19 cellular contexts compared by ENCODE assay signal in genomic region chr20:33739493-33739892, GRCh38. TPM values are rescaled to one million over a fixed set of nuclear protein-coding genes. Genes with fewer than 3 reads are reported as not detected.
DNase-seq lines count a peak whose midpoint lies in the region; ATAC-seq, FAIRE-seq and TF ChIP-seq lines count a peak whose summit lies in the region.
"Had no signal": no experiment of that assay in that cellular context is flagged by ENCODE, and none has a peak within 500 bp of the region (broad histone marks: within the 10 kb centered on the region; RNA-seq: fewer than 3 reads in every experiment).

No MANE protein-coding gene starts in this region.

- H3K27ac ChIP-seq in IMR-90 (ENCODE audit: insufficient read depth, low read length) = no peak overlapping the region
- no peak overlapping the region; the same call in 2 of the 3 replicates for H3K27ac ChIP-seq in K562 (ENCODE audit: extremely low read depth, low read depth, low read length)
- H3K27ac ChIP-seq in neural progenitor cell = no peak overlapping the region
- H3K27ac ChIP-seq: BLaER1, C4-2B had no signal

- H3K18ac ChIP-seq in IMR-90 (ENCODE audit: low read depth, low read length) = no peak overlapping the region

- H4K8ac ChIP-seq in IMR-90 (ENCODE audit: low read depth in 2 of 2, low read length in 2 of 2) = no peak overlapping the region

- H2BK120ac ChIP-seq in IMR-90 (ENCODE audit: low read depth, low read length) = no peak overlapping the region

- H3K4me1 ChIP-seq in IMR-90 (ENCODE audit: control insufficient read depth, insufficient read depth, low read length) = peaks cover 3% of the 10 kb centered on the region
- H3K4me1 ChIP-seq in K562 (replicated peaks in 1 of 2; ENCODE audit: control insufficient read depth in 2 of 2, insufficient read depth in 2 of 2, low read length in 2 of 2) = peaks cover 12 to 16% of the 10 kb centered on the region in 2 experiments; a peak in 4 of 5 replicates
- no peaks in the 10 kb centered on the region for H3K4me1 ChIP-seq in neural progenitor cell

- no peak for FAIRE-seq in K562 (lab: Jason Lieb, UNC)
- FAIRE-seq: D721Med, G401.6, GM12892 had no signal

- ATAC-seq in IMR-90 (ENCODE audit: low read depth) = no peak
- peak; percentile 24; the same call in 1 of the 3 replicates for ATAC-seq in K562
- ATAC-seq: CD8-positive, alpha-beta T cell had no signal

- H2AFZ ChIP-seq in IMR-90 (replicated peaks; ENCODE audit: low read length, poor library complexity) (peak overlapping the region; percentile 23), K562 (ENCODE audit: low read depth, low read length) (peak overlapping the region; percentile 83), neural progenitor cell (replicated peaks) (no peak overlapping the region)

- H3K36me3 Mint-ChIP-seq in neural progenitor cell = peaks cover 13% of the 10 kb centered on the region

- H3K79me2 ChIP-seq in K562 (ENCODE audit: control insufficient read depth, insufficient read depth, low read length) (no peaks in the 10 kb centered on the region), neural progenitor cell (ENCODE audit: low read depth) (no peaks in the 10 kb centered on the region)

- BruUV-seq in IMR-90 (replicated peaks; lab: Mats Ljungman, UMichigan) (no TSS peak), K562 (replicated peaks; lab: Mats Ljungman, UMichigan) (no TSS peak)

- no peak overlapping the region for H2AK9ac ChIP-seq in IMR-90 (replicated peaks; ENCODE audit: low read depth, low read length, poor library complexity)

- H3K9me3 ChIP-seq in IMR-90 (ENCODE audit: control insufficient read depth, insufficient read depth, low read length) = peaks cover 9% of the 10 kb centered on the region
- H3K9me3 ChIP-seq in K562 (replicated peaks; ENCODE audit: control insufficient read depth, insufficient read depth, low read depth, low read length) = peaks cover 6% of the 10 kb centered on the region
- H3K9me3 ChIP-seq in neural progenitor cell (ENCODE audit: low read depth) = peaks cover 7% of the 10 kb centered on the region

- H2BK15ac ChIP-seq in IMR-90 (ENCODE audit: low read depth, low read length) = no peak overlapping the region

- no peak overlapping the region for H2BK20ac ChIP-seq in IMR-90 (ENCODE audit: low read depth, low read length)

- 0 out of 2 replicates have a peak overlapping the region, but pooled peaks have one; percentile 15 for H3K14ac ChIP-seq in IMR-90 (replicated peaks; ENCODE audit: low read depth, low read length)

- intact Hi-C loops in IMR-90 (cut with micrococcal nuclease) = no loop called here
- intact Hi-C loops in K562 (cut with micrococcal nuclease) = no loop called here

- no peak overlapping the region; the same call in 1 of the 2 replicates for H2AK5ac ChIP-seq in IMR-90 (ENCODE audit: low read depth, low read length)

- TF ChIP-seq CTCF in IMR-90 (conservative IDR thresholded peaks at IDR 0.05; ENCODE audit: low read depth, low read length) (no peak), K562 (IDR thresholded peaks at IDR 0.05 in 2 of 3, conservative IDR thresholded peaks at IDR 0.05 in 1 of 3; ENCODE audit: insufficient read depth in 2 of 3, low read depth in 1 of 3, low read length in 3 of 3) (no peak), neural progenitor cell (IDR thresholded peaks at IDR 0.05) (no peak)

- peaks cover 6% of the 10 kb centered on the region for H3K27me3 Mint-ChIP-seq in neural progenitor cell (ENCODE audit: insufficient read depth, low read depth)

- H3K4me3 ChIP-seq in IMR-90 (ENCODE audit: insufficient read depth, low read depth, low read length) (no peak overlapping the region), K562 (no peak overlapping the region), neural progenitor cell (no peak overlapping the region)
- H3K4me3 ChIP-seq: BLaER1 had no signal

- H4K20me1 ChIP-seq in IMR-90 (ENCODE audit: insufficient read depth, low read length) = no peaks in the 10 kb centered on the region
- H4K20me1 ChIP-seq in K562 (replicated peaks; ENCODE audit: control insufficient read depth, insufficient read depth, low read length) = no peaks in the 10 kb centered on the region
- H4K20me1 ChIP-seq in neural progenitor cell (ENCODE audit: low read depth) = no peaks in the 10 kb centered on the region
- H4K20me1 ChIP-seq: BLaER1 had no signal

- no peak overlapping the region for H4K5ac ChIP-seq in IMR-90 (ENCODE audit: low read depth, low read length)

- no peaks in the 10 kb centered on the region for H3K4me1 Mint-ChIP-seq in neural progenitor cell
- H3K4me1 Mint-ChIP-seq: CD4-positive, CD25-positive, alpha-beta regulatory T cell had no signal

- no peaks in the 10 kb centered on the region for H3F3A ChIP-seq in neural progenitor cell (ENCODE audit: low read depth)

- TF ChIP-seq RAD21 in IMR-90 (IDR thresholded peaks at IDR 0.05; ENCODE audit: low read length) (no peak), K562 (CRISPR knock-in tag; conservative IDR thresholded peaks at IDR 0.05 in 1 of 2, IDR thresholded peaks at IDR 0.05 in 1 of 2) (no peak)

- H3K36me3 ChIP-seq in IMR-90 (ENCODE audit: control insufficient read depth, insufficient read depth, low read length) (peaks cover 1% of the 10 kb centered on the region; the same call in 1 of the 2 replicates), K562 (ENCODE audit: control insufficient read depth, insufficient read depth, low read length) (no peaks in the 10 kb centered on the region), neural progenitor cell (no peaks in the 10 kb centered on the region)

- H3K4me2 ChIP-seq in IMR-90 (ENCODE audit: low read depth, low read length) = no peak overlapping the region
- peak overlapping the region; percentile 38 for H3K4me2 ChIP-seq in K562 (ENCODE audit: insufficient read depth, low read length)
- H3K4me2 ChIP-seq in neural progenitor cell = no peak overlapping the region
- H3K4me2 ChIP-seq: BLaER1 had no signal

- in situ Hi-C loops in IMR-90 (cut with MboI; ENCODE audit: low sequenced_read_pairs) = no loop called here
- in situ Hi-C loops in K562 (cut with MboI) = no loop called here

- dilution Hi-C loops in IMR-90 (cut with HindIII; ENCODE audit: low sequenced_read_pairs, unreplicated experiment) = no loop called here

- H3K4ac ChIP-seq in IMR-90 (ENCODE audit: low read depth, low read length) = no peak overlapping the region

- POLR2A ChIA-PET in IMR-90 (lab: Charles Lee; ENCODE audit: unreplicated experiment) (no interaction called here), K562 (lab: Yijun Ruan, JAX) (no interaction called here)

- H3K9me3 Mint-ChIP-seq in neural progenitor cell = peaks cover 22% of the 10 kb centered on the region

- CTCF ChIA-PET in IMR-90 (lab: Yijun Ruan, JAX) (no interaction called here), K562 (lab: Yijun Ruan, JAX; ENCODE audit: low intra/inter-chr PET ratio) (no interaction called here)

- H3K9me1 ChIP-seq in IMR-90 (ENCODE audit: insufficient read depth, low read length) = peaks cover 5% of the 10 kb centered on the region; the same call in 1 of the 2 replicates
- H3K9me1 ChIP-seq in K562 (ENCODE audit: control insufficient read depth, insufficient read depth, low read length) = no peaks in the 10 kb centered on the region

- no peak overlapping the region for H3K23ac ChIP-seq in IMR-90 (ENCODE audit: low read depth, low read length)

- TF ChIP-seq EP300 in K562 (IDR thresholded peaks at IDR 0.05; ENCODE audit: low read length) = no peak

- TF ChIP-seq POLR2A in IMR-90 (IDR thresholded peaks at IDR 0.05; ENCODE audit: low read depth, low read length) (no peak), K562 (conservative IDR thresholded peaks at IDR 0.05) (no peak)

- H3K27ac Mint-ChIP-seq in neural progenitor cell = peak overlapping the region; percentile 86
- H3K27ac Mint-ChIP-seq: CD4-positive, CD25-positive, alpha-beta regulatory T cell; CD8-positive, alpha-beta T cell had no signal

- H3K9ac ChIP-seq in IMR-90 (ENCODE audit: low read depth, low read length) (no peak overlapping the region), K562 (ENCODE audit: insufficient read depth in 1 of 2, low read depth in 2 of 2, low read length in 2 of 2) (no peak overlapping the region), neural progenitor cell (no peak overlapping the region)
- H3K9ac ChIP-seq: BLaER1 had no signal

- peaks cover 11 to 23% of the 10 kb centered on the region in 2 experiments for H3K79me1 ChIP-seq in IMR-90 (ENCODE audit: low read depth in 1 of 2, low read length in 2 of 2)

- H4K91ac ChIP-seq in IMR-90 (ENCODE audit: insufficient read depth, low read depth, low read length) = no peak overlapping the region

- H3K56ac ChIP-seq in IMR-90 (ENCODE audit: extremely low read depth, insufficient read depth, low read length) = no peak overlapping the region

- H3K27me3 ChIP-seq in IMR-90 (ENCODE audit: control insufficient read depth, insufficient read depth, low read length) = no peaks in the 10 kb centered on the region
- H3K27me3 ChIP-seq in K562 (ENCODE audit: control insufficient read depth in 2 of 2, insufficient read depth in 2 of 2, low read length in 2 of 2) = no peaks in the 10 kb centered on the region
- no peaks in the 10 kb centered on the region for H3K27me3 ChIP-seq in neural progenitor cell
- H3K27me3 ChIP-seq: BLaER1 had no signal

- H3K4me3 Mint-ChIP-seq in neural progenitor cell = peak overlapping the region; percentile 39
- H3K4me3 Mint-ChIP-seq: CD4-positive, CD25-positive, alpha-beta regulatory T cell; CD8-positive, alpha-beta T cell had no signal

- no peak overlapping the region for H2BK5ac ChIP-seq in IMR-90 (ENCODE audit: low read depth, low read length, poor library complexity, severe bottlenecking)

- 83% methylated on average over 1 of the region's 7 CpGs; no CpG with 5 or more reads in 1 of the 2 experiments for WGBS in IMR-90 (ENCODE audit: extremely low coverage in 2 of 2, insufficient read length in 1 of 2), 2 experiments
- 46% methylated on average over 7 of the region's 7 CpGs for WGBS in K562 (ENCODE audit: insufficient coverage, low coverage, missing lambda C conversion rate)

- DNase-seq in IMR-90 = no peak
- peak in 1 of 4 experiments; percentile 21 for DNase-seq in K562 (ENCODE audit: extremely low read depth in 1 of 4, low spot score in 3 of 4)
- no peak for DNase-seq in neural progenitor cell (ENCODE audit: low spot score)
- DNase-seq in DMS153 (lab: John Stamatoyannopoulos, UW) = no peak
- DNase-seq in DMS114 treated with DMSO at 0.1 percent for 48 hours (lab: John Stamatoyannopoulos, UW; ENCODE audit: unreplicated experiment) = no peak
- no peak for DNase-seq in T1000 (lab: John Stamatoyannopoulos, UW)
- DNase-seq: Caco-2; CD4-positive, CD25-positive, alpha-beta regulatory T cell; CD8-positive, alpha-beta T cell; DMS 273 treated with DMSO at 0.1 percent for 48 hours; DND-41; GOT3; H7; HCEC 1CT had no signal

RNA-seq across cellular contexts. Expression of gene ZNF341, which starts 7.7 kb away (rescaled TPM):
- total RNA-seq in IMR-90 (2012; rRNA removed) (1.1 TPM in 2 replicates), K562 (2014; rRNA removed) (1.6 and 2.6 TPM in 2 replicates), K562 (2014; rRNA removed; fragmentation: Illumina TruSeq; extraction: Trizol) (0.41 and 0.76 TPM in 2 replicates), K562 (2015; rRNA removed; fragmentation: Illumina TruSeq; extraction: Trizol) (1.0 TPM in 2 replicates), K562 (2021) (2.6 and 2.8 TPM in 2 replicates), neural progenitor cell (ENCODE audit: low replicate concordance) (0.82 and 2.5 TPM in 2 replicates)
- polyA plus RNA-seq in IMR-90 (2012; rRNA removed) (3.4 TPM in 2 replicates), K562 (2011; rRNA removed) (0.89 and 1.8 TPM in 2 replicates), K562 (2014; fragmentation: Illumina TruSeq; extraction: Trizol) (2.3 TPM in 2 replicates), K562 (2014; fragmentation: Nextera tagmentation; extraction: Ambion mirVana) (under 1 TPM; 0.08 to 0.10 TPM), K562 (2014; rRNA removed) (2.0 and 2.2 TPM in 2 replicates)
- 2.0 and 2.9 TPM in 2 replicates for polyA plus RNA-seq in IMR-90 (2012; cell fraction: cytosol; rRNA removed)
- polyA plus RNA-seq in IMR-90 (2012; cell fraction: nucleus; rRNA removed; ENCODE audit: low replicate concordance) = 7.7 and 17.8 TPM in 2 replicates
- total RNA-seq in K562 (2011; cell fraction: chromatin; rRNA removed; ENCODE audit: low replicate concordance) = 6.0 and 8.6 TPM in 2 replicates
- total RNA-seq in K562 (2011; cell fraction: nucleolus; rRNA removed) = 5.0 and 5.2 TPM in 2 replicates
- total RNA-seq in K562 (2011; cell fraction: nucleoplasm; rRNA removed) = 5.1 and 6.3 TPM in 2 replicates
- 1.2 and 2.3 TPM in 2 replicates for polyA plus RNA-seq in K562 (2011; cell fraction: cytosol; rRNA removed)
- polyA plus RNA-seq in K562 (2011; cell fraction: nucleus; rRNA removed) = 2.3 and 5.1 TPM in 2 replicates
- 2.3 and 2.4 TPM in 2 replicates for polyA plus RNA-seq in K562 (2012)
- polyA minus RNA-seq in K562 (2011; rRNA and poly(A)+ RNA removed) = 0.90 and 1.3 TPM in 2 replicates
- 1.6 and 1.9 TPM in 2 replicates for polyA minus RNA-seq in K562 (2011; cell fraction: cytosol; rRNA and poly(A)+ RNA removed)
- polyA minus RNA-seq in K562 (2011; cell fraction: nucleus; rRNA and poly(A)+ RNA removed) = 1.1 and 1.6 TPM in 2 replicates

RNA-seq across cellular contexts. Expression of gene PXMP4, which starts 19.4 kb away (rescaled TPM):
- total RNA-seq in IMR-90 (2012; rRNA removed) (2.2 and 3.6 TPM in 2 replicates), K562 (2014; rRNA removed) (5.6 and 9.1 TPM in 2 replicates), K562 (2014; rRNA removed; fragmentation: Illumina TruSeq; extraction: Trizol) (3.6 and 4.8 TPM in 2 replicates), K562 (2015; rRNA removed; fragmentation: Illumina TruSeq; extraction: Trizol) (4.4 and 6.7 TPM in 2 replicates), K562 (2021) (11.4 and 12.6 TPM in 2 replicates), neural progenitor cell (ENCODE audit: low replicate concordance) (3.5 and 6.1 TPM in 2 replicates)
- polyA plus RNA-seq in IMR-90 (2012; rRNA removed) (7.1 TPM in 2 replicates), K562 (2011; rRNA removed) (6.7 and 7.3 TPM in 2 replicates), K562 (2014; fragmentation: Illumina TruSeq; extraction: Trizol) (9.8 and 10.4 TPM in 2 replicates), K562 (2014; fragmentation: Nextera tagmentation; extraction: Ambion mirVana) (10 to 100 TPM; 24.4 to 29.1 TPM), K562 (2014; rRNA removed) (5.7 and 6.8 TPM in 2 replicates)
- polyA plus RNA-seq in IMR-90 (2012; cell fraction: cytosol; rRNA removed) = 4.9 and 10.3 TPM in 2 replicates
- polyA plus RNA-seq in IMR-90 (2012; cell fraction: nucleus; rRNA removed; ENCODE audit: low replicate concordance) = 2.7 and 4.5 TPM in 2 replicates
- total RNA-seq in K562 (2011; cell fraction: chromatin; rRNA removed; ENCODE audit: low replicate concordance) = 5.6 and 15.2 TPM in 2 replicates
- total RNA-seq in K562 (2011; cell fraction: nucleolus; rRNA removed) = 8.7 and 9.8 TPM in 2 replicates
- total RNA-seq in K562 (2011; cell fraction: nucleoplasm; rRNA removed) = 9.0 and 12.0 TPM in 2 replicates
- 12.4 and 17.3 TPM in 2 replicates for polyA plus RNA-seq in K562 (2011; cell fraction: cytosol; rRNA removed)
- 10.1 and 11.6 TPM in 2 replicates for polyA plus RNA-seq in K562 (2011; cell fraction: nucleus; rRNA removed)
- 9.3 and 12.6 TPM in 2 replicates for polyA plus RNA-seq in K562 (2012)
- 4.0 and 5.7 TPM in 2 replicates for polyA minus RNA-seq in K562 (2011; rRNA and poly(A)+ RNA removed)
- polyA minus RNA-seq in K562 (2011; cell fraction: cytosol; rRNA and poly(A)+ RNA removed) = 6.6 and 7.5 TPM in 2 replicates
- 3.0 TPM in 2 replicates for polyA minus RNA-seq in K562 (2011; cell fraction: nucleus; rRNA and poly(A)+ RNA removed)

RNA-seq across cellular contexts. Expression of gene E2F1, which starts 53.3 kb away (rescaled TPM):
- total RNA-seq in IMR-90 (2012; rRNA removed) (10.6 and 10.9 TPM in 2 replicates), K562 (2014; rRNA removed) (17.3 and 23.4 TPM in 2 replicates), K562 (2014; rRNA removed; fragmentation: Illumina TruSeq; extraction: Trizol) (9.0 and 10.8 TPM in 2 replicates), K562 (2015; rRNA removed; fragmentation: Illumina TruSeq; extraction: Trizol) (14.9 and 15.3 TPM in 2 replicates), K562 (2021) (24.6 and 25.3 TPM in 2 replicates), neural progenitor cell (ENCODE audit: low replicate concordance) (9.7 and 29.7 TPM in 2 replicates)
- polyA plus RNA-seq in IMR-90 (2012; rRNA removed) (14.0 and 14.6 TPM in 2 replicates), K562 (2011; rRNA removed) (12.7 and 19.3 TPM in 2 replicates), K562 (2014; fragmentation: Illumina TruSeq; extraction: Trizol) (13.1 and 17.8 TPM in 2 replicates), K562 (2014; fragmentation: Nextera tagmentation; extraction: Ambion mirVana) (under 1 TPM; 0.14 to 0.39 TPM), K562 (2014; rRNA removed) (28.9 and 30.6 TPM in 2 replicates)
- polyA plus RNA-seq in IMR-90 (2012; cell fraction: cytosol; rRNA removed) = 9.9 and 10.2 TPM in 2 replicates
- polyA plus RNA-seq in IMR-90 (2012; cell fraction: nucleus; rRNA removed; ENCODE audit: low replicate concordance) = 13.7 and 30.1 TPM in 2 replicates
- total RNA-seq in K562 (2011; cell fraction: chromatin; rRNA removed; ENCODE audit: low replicate concordance) = 22.9 and 54.8 TPM in 2 replicates
- 31.2 and 33.7 TPM in 2 replicates for total RNA-seq in K562 (2011; cell fraction: nucleolus; rRNA removed)
- total RNA-seq in K562 (2011; cell fraction: nucleoplasm; rRNA removed) = 28.2 and 29.0 TPM in 2 replicates
- polyA plus RNA-seq in K562 (2011; cell fraction: cytosol; rRNA removed) = 17.7 and 20.9 TPM in 2 replicates
- polyA plus RNA-seq in K562 (2011; cell fraction: nucleus; rRNA removed) = 74.3 and 91.0 TPM in 2 replicates
- polyA plus RNA-seq in K562 (2012) = 16.3 and 25.0 TPM in 2 replicates
- 5.8 and 8.2 TPM in 2 replicates for polyA minus RNA-seq in K562 (2011; rRNA and poly(A)+ RNA removed)
- polyA minus RNA-seq in K562 (2011; cell fraction: cytosol; rRNA and poly(A)+ RNA removed) = 7.7 and 8.5 TPM in 2 replicates
- polyA minus RNA-seq in K562 (2011; cell fraction: nucleus; rRNA and poly(A)+ RNA removed) = 9.3 and 10.3 TPM in 2 replicates
